2 cellular contexts compared by ENCODE assay signal in genomic region chr15:64101018-64101417, GRCh38.
TF ChIP-seq lines count a peak whose summit lies in the region.

No MANE protein-coding gene starts in this region.

TF ChIP-seq in GM12878, 131 proteins besides CTCF, POLR2A, EP300 and RAD21:
- TF ChIP-seq GABPA (IDR thresholded peaks at IDR 0.05; ENCODE audit: low read depth) = no peak
- TF ChIP-seq RUNX3 (IDR thresholded peaks at IDR 0.05; ENCODE audit: low read length) = no peak
- peak; percentile 19; the same call in 1 of the 2 replicates for TF ChIP-seq PKNOX1 (IDR thresholded peaks at IDR 0.05)

TF ChIP-seq in SK-N-SH, 30 proteins besides CTCF, POLR2A, EP300 and RAD21:
- TF ChIP-seq MXI1 (IDR thresholded peaks at IDR 0.05; ENCODE audit: low read depth, low read length) = no peak
- TF ChIP-seq USF2 (IDR thresholded peaks at IDR 0.05; ENCODE audit: borderline replicate concordance, low read depth, low read length) = no peak
- TF ChIP-seq ZBTB33 (IDR thresholded peaks at IDR 0.05; ENCODE audit: borderline replicate concordance, low read depth) = no peak
- no peak for TF ChIP-seq GABPA (IDR thresholded peaks at IDR 0.05; ENCODE audit: low read depth)
- TF ChIP-seq PBX3 (IDR thresholded peaks at IDR 0.05) = no peak
- no peak for TF ChIP-seq NFIC (IDR thresholded peaks at IDR 0.05; ENCODE audit: borderline replicate concordance)
- TF ChIP-seq ELF1 (IDR thresholded peaks at IDR 0.05) = no peak
- no peak for TF ChIP-seq POLR2AphosphoS5 (IDR thresholded peaks at IDR 0.05; ENCODE audit: low read depth, low read length)
- TF ChIP-seq REST (IDR thresholded peaks at IDR 0.05; ENCODE audit: low read depth, low read length) = no peak
- no peak for TF ChIP-seq JUND (IDR thresholded peaks at IDR 0.05)
- no peak for TF ChIP-seq USF1 (IDR thresholded peaks at IDR 0.05; ENCODE audit: borderline replicate concordance, low read depth)
- TF ChIP-seq CHD2 (IDR thresholded peaks at IDR 0.05; ENCODE audit: low read length, partially characterized antibody) = no peak
- TF ChIP-seq RFX5 (IDR thresholded peaks at IDR 0.05; ENCODE audit: low read length) = no peak
